22 cellular contexts compared by ENCODE assay signal in genomic region chr13:69279213-69279612, GRCh38.
A peak's percentile ranks its signal among the peaks of the same experiment; 100 is the strongest.
DNase-seq lines count a peak whose midpoint lies in the region; ATAC-seq and TF ChIP-seq lines count a peak whose summit lies in the region.
"Had no signal": no experiment of that assay in that cellular context is flagged by ENCODE, and none has a peak within 500 bp of the region (broad histone marks: within the 10 kb centered on the region; RNA-seq: fewer than 3 reads in every experiment).

No MANE protein-coding gene starts in this region.

- H3K9me2 ChIP-seq in Karpas-422 (replicated peaks; ENCODE audit: insufficient read depth, low read length): no peaks in the 10 kb centered on the region
- H3K9me2 ChIP-seq in SU-DHL-6 (replicated peaks; ENCODE audit: insufficient read depth, low read length): no peaks in the 10 kb centered on the region

- H3K36me3 ChIP-seq in Karpas-422 (ENCODE audit: insufficient read depth, low read length) (no peaks in the 10 kb centered on the region), SU-DHL-6 (ENCODE audit: low read length) (no peaks in the 10 kb centered on the region)
- H3K36me3 ChIP-seq: BE2C; BLaER1 treated with 17β-estradiol and CSF1 and Interleukin-3, amounts not matched to agents 10 nM and 100 nM had no signal

- H3K27me3 ChIP-seq in Karpas-422 (ENCODE audit: low read length) (no peaks in the 10 kb centered on the region), SU-DHL-6 (ENCODE audit: low read length) (no peaks in the 10 kb centered on the region)
- H3K27me3 ChIP-seq: BE2C; BLaER1 treated with 17β-estradiol and CSF1 and Interleukin-3, amounts not matched to agents 10 nM and 100 nM had no signal

- no peak overlapping the region for H3K9ac ChIP-seq in Karpas-422 (ENCODE audit: low read length)
- no peak overlapping the region for H3K9ac ChIP-seq in SU-DHL-6 (ENCODE audit: low read length)
- H3K9ac ChIP-seq: BLaER1 treated with 17β-estradiol and CSF1 and Interleukin-3, amounts not matched to agents 10 nM and 100 nM had no signal

- H3K9me3 ChIP-seq in Karpas-422 (ENCODE audit: low read length) (no peaks in the 10 kb centered on the region), SU-DHL-6 (ENCODE audit: insufficient read depth, low read length) (no peaks in the 10 kb centered on the region)
- H3K9me3 ChIP-seq: A549; BE2C; BLaER1 treated with 17β-estradiol and CSF1 and Interleukin-3, amounts not matched to agents 10 nM and 100 nM had no signal

- H3K4me3 ChIP-seq in Karpas-422 (ENCODE audit: low read length) (no peak overlapping the region), SU-DHL-6 (ENCODE audit: insufficient read depth, low read length, poor library complexity, severe bottlenecking) (no peak overlapping the region)
- H3K4me3 ChIP-seq: A549; BLaER1 treated with 17β-estradiol and CSF1 and Interleukin-3, amounts not matched to agents 10 nM and 100 nM; GM23338 had no signal

- H3F3A ChIP-seq in SU-DHL-6 (ENCODE audit: insufficient read depth): no peaks in the 10 kb centered on the region

- H3K4me2 ChIP-seq in Karpas-422 (ENCODE audit: low read depth, low read length, poor library complexity, severe bottlenecking): no peak overlapping the region
- no peak overlapping the region for H3K4me2 ChIP-seq in SU-DHL-6 (ENCODE audit: low read depth, low read length, poor library complexity, severe bottlenecking)
- H3K4me2 ChIP-seq: A549; BLaER1 treated with 17β-estradiol and CSF1 and Interleukin-3, amounts not matched to agents 10 nM and 100 nM; GM23338 had no signal

- ATAC-seq in GM18520 (IDR thresholded peaks at IDR 0.05; ENCODE audit: unreplicated experiment) (peak; percentile 53), GM21786 (IDR thresholded peaks at IDR 0.05; ENCODE audit: unreplicated experiment) (peak; percentile 36), HG03025 (IDR thresholded peaks at IDR 0.05; ENCODE audit: low FRiP score, unreplicated experiment) (no peak)
- ATAC-seq: A549, GM23338, HCT116 had no signal

- TF ChIP-seq CTCF in SU-DHL-6 (IDR thresholded peaks at IDR 0.05; ENCODE audit: insufficient read depth, low read length, poor library complexity, severe bottlenecking): no peak

- H3K79me2 ChIP-seq in Karpas-422 (ENCODE audit: low read length) (no peaks in the 10 kb centered on the region), SU-DHL-6 (ENCODE audit: insufficient read depth, low read length) (no peaks in the 10 kb centered on the region)

- DNase-seq in Karpas-422: no peak
- DNase-seq in stimulated activated CD4-positive, alpha-beta T cell treated with anti-CD3 and anti-CD28 coated beads, Interleukin-4, amount 100 ng/mL, for 1 hour: no peak
- no peak for DNase-seq in GF-D8 (lab: John Stamatoyannopoulos, UW)
- no peak for DNase-seq in activated effector memory CD4-positive, alpha-beta T cell treated with Interleukin-2 at 50 U/mL for 16 hours
- DNase-seq: ACHN; AML-193; BE2C; Calu3; CD4-positive, alpha-beta T cell; CD8-positive, alpha-beta memory T cell; DMS53; DMS79 treated with DMSO at 0.1 percent for 48 hours; H9 had no signal

- peak overlapping the region; percentile 36; the same call in 1 of the 2 replicates for H2AFZ ChIP-seq in Karpas-422 (ENCODE audit: low read length)
- peak overlapping the region; percentile 27 for H2AFZ ChIP-seq in SU-DHL-6 (ENCODE audit: low read depth, low read length, severe bottlenecking)

- H4K20me1 ChIP-seq in Karpas-422 (ENCODE audit: insufficient read depth, low read depth, low read length) (no peaks in the 10 kb centered on the region), SU-DHL-6 (ENCODE audit: low read depth, low read length) (no peaks in the 10 kb centered on the region)
- H4K20me1 ChIP-seq: BLaER1 treated with 17β-estradiol and CSF1 and Interleukin-3, amounts not matched to agents 10 nM and 100 nM had no signal

- H3K4me1 ChIP-seq in Karpas-422 (ENCODE audit: low read length): 0 out of 2 replicates have a peak, but pooled peaks cover 4% of the 10 kb centered on the region
- H3K4me1 ChIP-seq: A549; BLaER1 treated with 17β-estradiol and CSF1 and Interleukin-3, amounts not matched to agents 10 nM and 100 nM had no signal

- H3K27ac ChIP-seq in Karpas-422 (ENCODE audit: low read length) (no peak overlapping the region), SU-DHL-6 (ENCODE audit: low read depth, low read length) (no peak overlapping the region)
- H3K27ac ChIP-seq: 22Rv1; A549; BLaER1 treated with 17β-estradiol and CSF1 and Interleukin-3, amounts not matched to agents 10 nM and 100 nM had no signal
